28 cellular contexts compared by ENCODE assay signal in genomic region chr5:42929871-42930270, GRCh38.
DNase-seq lines count a peak whose midpoint lies in the region; FAIRE-seq and TF ChIP-seq lines count a peak whose summit lies in the region.
"Had no signal": no experiment of that assay in that cellular context is flagged by ENCODE, and none has a peak within 500 bp of the region (broad histone marks: within the 10 kb centered on the region; RNA-seq: fewer than 3 reads in every experiment).

No MANE protein-coding gene starts in this region.

- H3K27me3 ChIP-seq in endothelial cell of umbilical vein (ENCODE audit: control insufficient read depth in 2 of 2, insufficient read depth in 2 of 2, low read length in 2 of 2) (peaks cover 0 to 2% of the 10 kb centered on the region in 2 experiments), keratinocyte (ENCODE audit: control insufficient read depth, extremely low read depth, insufficient read depth, low read length) (no peaks in the 10 kb centered on the region)
- H3K27me3 ChIP-seq: BLaER1 had no signal

- peaks cover 31% of the 10 kb centered on the region for H3K36me3 Mint-ChIP-seq in HFFc6 (ENCODE audit: low read depth)

- intact Hi-C loops in endothelial cell of umbilical vein (cut with micrococcal nuclease): loop anchor here (2.0 kb wide), 1 partner anchor 15 kb away; no protein-coding TSS in a partner anchor

- peaks cover 21% of the 10 kb centered on the region for H3K4me1 Mint-ChIP-seq in HFFc6 (ENCODE audit: low read depth)
- H3K4me1 Mint-ChIP-seq: GM23338 had no signal

- TF ChIP-seq CTCF in HFFc6 (IDR thresholded peaks at IDR 0.05): no peak
- no peak for TF ChIP-seq CTCF in endothelial cell of umbilical vein (IDR thresholded peaks at IDR 0.05; ENCODE audit: extremely low read depth in 1 of 2, insufficient read depth in 1 of 2, low read depth in 1 of 2, low read length in 2 of 2)
- TF ChIP-seq CTCF in keratinocyte (optimal IDR thresholded peaks at IDR 0.05 in 1 of 3, IDR thresholded peaks at IDR 0.05 in 1 of 3, conservative IDR thresholded peaks at IDR 0.05 in 1 of 3; ENCODE audit: extremely low read depth in 1 of 3, insufficient read depth in 2 of 3, low read length in 3 of 3): no peak

- FAIRE-seq in endothelial cell of umbilical vein (lab: Jason Lieb, UNC): peak; percentile 53
- no peak for FAIRE-seq in keratinocyte (lab: Jason Lieb, UNC)
- FAIRE-seq in urothelium cell line (lab: Jason Lieb, UNC): no peak
- FAIRE-seq: G401.6, GM12892, GM18507, HTR-8/SVneo had no signal

- no peak for TF ChIP-seq POLR2A in endothelial cell of umbilical vein (IDR thresholded peaks at IDR 0.05; ENCODE audit: low read depth, low read length)

- no TSS peak for BruUV-seq in endothelial cell of umbilical vein (replicated peaks; lab: Mats Ljungman, UMichigan)

- no peaks in the 10 kb centered on the region for H3K79me2 ChIP-seq in endothelial cell of umbilical vein (ENCODE audit: control insufficient read depth, insufficient read depth, low read length)
- no peaks in the 10 kb centered on the region for H3K79me2 ChIP-seq in keratinocyte (ENCODE audit: control insufficient read depth, insufficient read depth, low read length)

- peak overlapping the region; percentile 44 for H3K4me3 Mint-ChIP-seq in HFFc6
- H3K4me3 Mint-ChIP-seq: CD4-positive, alpha-beta memory T cell; GM23338 had no signal

- H3K9me3 ChIP-seq in endothelial cell of umbilical vein (replicated peaks; ENCODE audit: control insufficient read depth, insufficient read depth, low read length) (no peaks in the 10 kb centered on the region), keratinocyte (ENCODE audit: control insufficient read depth, low read depth, low read length) (no peaks in the 10 kb centered on the region)
- H3K9me3 ChIP-seq: HAP-1 had no signal

- H3K27ac Mint-ChIP-seq in HFFc6: peak overlapping the region; percentile 47; the same call in 1 of the 2 replicates
- H3K27ac Mint-ChIP-seq: CD4-positive, alpha-beta memory T cell; GM23338 had no signal

- no peak overlapping the region for H2AFZ ChIP-seq in endothelial cell of umbilical vein (ENCODE audit: low read depth, low read length)
- H2AFZ ChIP-seq in keratinocyte (ENCODE audit: control insufficient read depth, low read length): peak overlapping the region; percentile 50
- H2AFZ ChIP-seq: GM23338 had no signal

- POLR2A ChIA-PET in endothelial cell of umbilical vein (lab: Charles Lee): interaction anchor here (1.0 kb wide), 1 partner anchor 64 kb away, joined by 4 read pairs; no protein-coding TSS in a partner anchor

- peaks cover 6% of the 10 kb centered on the region for H3K27me3 Mint-ChIP-seq in HFFc6 (ENCODE audit: insufficient read depth)
- H3K27me3 Mint-ChIP-seq: CD4-positive, alpha-beta memory T cell had no signal

- H3K9ac ChIP-seq in endothelial cell of umbilical vein (replicated peaks; ENCODE audit: extremely low read depth, insufficient read depth, low read length) (no peak overlapping the region), keratinocyte (ENCODE audit: control insufficient read depth, extremely low read depth, insufficient read depth, low read length) (no peak overlapping the region)
- H3K9ac ChIP-seq: BLaER1, KMS-11, SK-N-SH had no signal

- no peaks in the 10 kb centered on the region for H3K9me1 ChIP-seq in endothelial cell of umbilical vein (replicated peaks; ENCODE audit: control insufficient read depth, extremely low read depth, insufficient read depth, low read length)
- H3K9me1 ChIP-seq in keratinocyte (ENCODE audit: control insufficient read depth, extremely low read depth, insufficient read depth, low read length): no peaks in the 10 kb centered on the region

- H3K4me3 ChIP-seq in endothelial cell of umbilical vein (replicated peaks in 1 of 3; ENCODE audit: insufficient read depth in 1 of 3, low read depth in 1 of 3, low read length in 3 of 3) (no peak overlapping the region), keratinocyte (ENCODE audit: control insufficient read depth in 2 of 3, extremely low read depth in 1 of 3, insufficient read depth in 2 of 3, low read depth in 1 of 3, low read length in 3 of 3) (no peak overlapping the region)
- H3K4me3 ChIP-seq: BLaER1, GM23338, HAP-1 had no signal

- CTCF ChIA-PET in endothelial cell of umbilical vein (lab: Charles Lee): interaction anchor here (0.6 to 1.2 kb wide), 5 partner anchors 15 to 112 kb away, joined by 3 to 8 read pairs (median 3); no protein-coding TSS in a partner anchor

- DNase-seq in HFFc6 (no peak), RPMI7951 (ENCODE audit: low read depth) (peak; percentile 7), endothelial cell of umbilical vein (ENCODE audit: low read depth, low spot score) (no peak), keratinocyte (ENCODE audit: low read depth, low spot score) (no peak), urothelium cell line (ENCODE audit: low spot score) (no peak), caudate nucleus (lab: John Stamatoyannopoulos, UW) (no peak), NCI-H1048 (lab: John Stamatoyannopoulos, UW) (no peak)
- DNase-seq: ACHN; Caco-2; CD4-positive, alpha-beta memory T cell; DND-41; MV-4-11; NCI-H1694 treated with DMSO at 0.1 percent for 48 hours; NCI-H2081 treated with DMSO at 0.1 percent for 48 hours; NCI-H2171 treated with DMSO at 0.1 percent for 48 hours; NCI-H446; NCI-H526; RPMI8226; SHP77 treated with DMSO at 0.1 percent for 48 hours; SK-N-SH had no signal

- H4K20me1 ChIP-seq in endothelial cell of umbilical vein (replicated peaks; ENCODE audit: control insufficient read depth, extremely low read depth, insufficient read depth, low read length) (no peaks in the 10 kb centered on the region), keratinocyte (ENCODE audit: control insufficient read depth, extremely low read depth, insufficient read depth, low read length) (no peaks in the 10 kb centered on the region)
- H4K20me1 ChIP-seq: BLaER1 had no signal

- no peak overlapping the region for H3K4me2 ChIP-seq in endothelial cell of umbilical vein (ENCODE audit: insufficient read depth, low read length)
- no peak overlapping the region for H3K4me2 ChIP-seq in keratinocyte (ENCODE audit: control insufficient read depth, extremely low read depth, insufficient read depth, low read depth, low read length)
- H3K4me2 ChIP-seq: BLaER1, GM23338, KMS-11, SK-N-SH had no signal

- H3K27ac ChIP-seq in endothelial cell of umbilical vein (ENCODE audit: insufficient read depth, low read depth, low read length) (no peak overlapping the region), keratinocyte (ENCODE audit: control insufficient read depth, insufficient read depth, low read length) (no peak overlapping the region), caudate nucleus (ENCODE audit: low read depth, low read length) (no peak overlapping the region)
- H3K27ac ChIP-seq: BLaER1, KMS-11 had no signal

- H3K4me1 ChIP-seq in endothelial cell of umbilical vein (ENCODE audit: control insufficient read depth, extremely low read depth, insufficient read depth, low read length) (no peaks in the 10 kb centered on the region), keratinocyte (ENCODE audit: control insufficient read depth, extremely low read depth, insufficient read depth, low read length) (peaks cover 6% of the 10 kb centered on the region)
- H3K4me1 ChIP-seq: BLaER1, Caco-2, HAP-1 had no signal

- H3K9me3 Mint-ChIP-seq in HFFc6: peaks cover 14% of the 10 kb centered on the region

- dilution Hi-C loops in endothelial cell of umbilical vein (cut with MboI; ENCODE audit: extremely low pct_ligation_motif_present, low sequenced_read_pairs) (no loop called here), keratinocyte (cut with MboI; ENCODE audit: extremely low pct_ligation_motif_present, low sequenced_read_pairs) (no loop called here)

- H3K36me3 ChIP-seq in endothelial cell of umbilical vein (ENCODE audit: control insufficient read depth in 2 of 2, extremely low read depth in 1 of 2, insufficient read depth in 2 of 2, low read length in 2 of 2): no peaks in the 10 kb centered on the region
- H3K36me3 ChIP-seq in keratinocyte (ENCODE audit: control insufficient read depth in 2 of 2, extremely low read depth in 1 of 2, insufficient read depth in 2 of 2, low read length in 2 of 2): no peaks in the 10 kb centered on the region
- H3K36me3 ChIP-seq: HAP-1 had no signal

TF ChIP-seq in endothelial cell of umbilical vein, 7 proteins besides CTCF, POLR2A, EP300 and RAD21:
- TF ChIP-seq EZH2 (IDR thresholded peaks at IDR 0.05; ENCODE audit: borderline replicate concordance, low read depth, low read length, severe bottlenecking): no peak
- peak; percentile 22 for TF ChIP-seq FOS (IDR thresholded peaks at IDR 0.05; ENCODE audit: borderline replicate concordance, insufficient read depth, low read length)
